24 cellular contexts compared by ENCODE assay signal in the genomic region with DNA sequence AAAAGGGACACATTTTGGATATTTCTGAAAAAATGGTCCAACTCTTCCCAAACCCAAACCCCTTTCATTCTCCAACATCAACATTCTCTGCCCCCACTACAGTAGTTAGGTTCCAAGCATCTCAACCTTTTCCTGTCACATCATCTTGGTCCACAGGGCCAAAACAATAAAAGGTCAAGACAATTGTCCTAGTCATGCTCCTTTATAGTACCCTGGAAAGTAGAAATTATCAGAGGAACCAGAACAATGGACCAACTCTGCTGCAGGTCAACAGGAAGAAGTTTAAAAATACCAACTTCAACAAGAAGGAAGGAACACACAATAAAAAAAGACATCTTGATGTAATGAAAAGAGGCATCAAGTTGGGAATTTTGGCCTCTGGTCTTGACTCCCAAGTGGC.
"Had no signal": no experiment of that assay in that cellular context is flagged by ENCODE, and none has a peak within 500 bp of the region (broad histone marks: within the 10 kb centered on the region; RNA-seq: fewer than 3 reads in every experiment).

No MANE protein-coding gene starts in this region.

- H3K4me3 Mint-ChIP-seq: activated CD4-positive, alpha-beta T cell treated with anti-CD3 and anti-CD28 coated beads, Interleukin-2, amount 10 ng/mL, durations not matched to agents 24 days and 14 days; activated CD8-positive, alpha-beta memory T cell treated with anti-CD3 and anti-CD28 coated beads, Interleukin-2, amount 10 ng/mL, durations not matched to agents 7 days and 5 days; activated naive CD4-positive, alpha-beta T cell treated with anti-CD3 and anti-CD28 coated beads, Interleukin-2, amount 50 U/mL, for 24 hours; activated T-cell treated with anti-CD3 and anti-CD28 coated beads, Interleukin-2, amount 50 U/mL, for 24 hours; activated T-helper 1 cell treated with anti-CD3 and anti-CD28 coated beads, Interleukin-12 subunit alpha, Interleukin-12 subunit beta, Interleukin-2, Interleukin-4 antibody, amounts not matched to agents 30 ng/mL and 10 ng/mL and 1 ng/mL, durations not matched to agents 14 hours and 24 hours and 36 hours; T-helper 17 cell; WTC11 had no signal

- H3K4me3 ChIP-seq: breast epithelium, MG63, Peyer's patch had no signal

- H3K27me3 Mint-ChIP-seq: activated CD4-positive, alpha-beta T cell treated with anti-CD3 and anti-CD28 coated beads, Interleukin-2, amount 10 ng/mL, durations not matched to agents 24 days and 14 days; activated CD8-positive, alpha-beta memory T cell treated with anti-CD3 and anti-CD28 coated beads, Interleukin-2, amount 10 ng/mL, durations not matched to agents 7 days and 5 days; activated naive CD4-positive, alpha-beta T cell treated with anti-CD3 and anti-CD28 coated beads, Interleukin-2, amount 50 U/mL, for 24 hours; activated T-cell treated with anti-CD3 and anti-CD28 coated beads, Interleukin-2, amount 50 U/mL, for 24 hours; T-helper 17 cell had no signal

- H3K27ac ChIP-seq: breast epithelium, Peyer's patch, RWPE1 had no signal

- ATAC-seq: activated CD8-positive, alpha-beta memory T cell treated with anti-CD3 and anti-CD28 coated beads, Interleukin-2, amount 10 ng/mL, durations not matched to agents 7 days and 5 days; T-helper 17 cell; WTC11 had no signal

- H3K27me3 ChIP-seq: breast epithelium, MG63, Peyer's patch had no signal

- H3K4me1 ChIP-seq: breast epithelium, Peyer's patch had no signal

- H3K9me3 Mint-ChIP-seq: activated CD4-positive, alpha-beta T cell treated with anti-CD3 and anti-CD28 coated beads, Interleukin-2, amount 10 ng/mL, durations not matched to agents 24 days and 14 days; activated naive CD4-positive, alpha-beta T cell treated with anti-CD3 and anti-CD28 coated beads, Interleukin-2, amount 50 U/mL, for 24 hours; activated T-cell treated with anti-CD3 and anti-CD28 coated beads, Interleukin-2, amount 50 U/mL, for 24 hours; activated T-helper 1 cell treated with anti-CD3 and anti-CD28 coated beads, Interleukin-12 subunit alpha, Interleukin-12 subunit beta, Interleukin-2, Interleukin-4 antibody, amounts not matched to agents 30 ng/mL and 10 ng/mL and 1 ng/mL, durations not matched to agents 14 hours and 24 hours and 36 hours; WTC11 had no signal

- H3K9me3 ChIP-seq: breast epithelium, MG63 had no signal

- H3K36me3 Mint-ChIP-seq: WTC11 had no signal

- DNase-seq: activated CD4-positive, alpha-beta T cell treated with anti-CD3 and anti-CD28 coated beads, Interleukin-2, amount 10 ng/mL, durations not matched to agents 24 days and 14 days; activated CD4-positive, alpha-beta T cell treated with anti-CD3 and anti-CD28 coated beads, Interleukin-2, amount 50 U/mL, for 48 hours; activated CD4-positive, CD25-positive, alpha-beta regulatory T cell treated with anti-CD3 and anti-CD28 coated beads, Interleukin-2, amount 50 U/mL, for 72 hours; activated CD8-positive, alpha-beta memory T cell treated with anti-CD3 and anti-CD28 coated beads, Interleukin-2, amount 10 ng/mL, durations not matched to agents 7 days and 5 days; activated effector memory CD4-positive, alpha-beta T cell treated with Interleukin-2 at 50 U/mL for 16 hours; activated naive CD4-positive, alpha-beta T cell; activated T-cell treated with anti-CD3 and anti-CD28 coated beads, Interleukin-2, amount 50 U/mL, for 24 hours; aorta; MG63; NCI-H1105; NCI-H1436; NCI-H1694 treated with DMSO at 0.1 percent for 48 hours; NCI-H2029 treated with DMSO at 0.1 percent for 48 hours; NCI-H345; NCI-H510A treated with DMSO at 0.1 percent for 48 hours; Peyer's patch; SHP77 treated with DMSO at 0.1 percent for 48 hours; T-helper 17 cell; T-helper 9 cell had no signal

- H3K36me3 ChIP-seq: breast epithelium, Peyer's patch had no signal

- H3K27ac Mint-ChIP-seq: activated CD4-positive, alpha-beta T cell treated with anti-CD3 and anti-CD28 coated beads, Interleukin-2, amount 10 ng/mL, durations not matched to agents 24 days and 14 days; activated CD8-positive, alpha-beta memory T cell treated with anti-CD3 and anti-CD28 coated beads, Interleukin-2, amount 10 ng/mL, durations not matched to agents 7 days and 5 days; activated naive CD4-positive, alpha-beta T cell treated with anti-CD3 and anti-CD28 coated beads, Interleukin-2, amount 50 U/mL, for 24 hours; activated T-cell treated with anti-CD3 and anti-CD28 coated beads, Interleukin-2, amount 50 U/mL, for 24 hours; activated T-helper 1 cell treated with anti-CD3 and anti-CD28 coated beads, Interleukin-12 subunit alpha, Interleukin-12 subunit beta, Interleukin-2, Interleukin-4 antibody, amounts not matched to agents 30 ng/mL and 10 ng/mL and 1 ng/mL, durations not matched to agents 14 hours and 24 hours and 36 hours; T-helper 17 cell; WTC11 had no signal
